ENCODE assay signal across 9 cellular contexts in genomic region chrX:42070866-42071265, GRCh38.
"Had no signal": no experiment of that assay in that cellular context is flagged by ENCODE, and none has a peak within 500 bp of the region (broad histone marks: within the 10 kb centered on the region; RNA-seq: fewer than 3 reads in every experiment).

No MANE protein-coding gene starts in this region.

- H3K4me3 ChIP-seq: HAP-1, K562 had no signal

- DNase-seq: GOT3, H7, HFFc6, KG1 had no signal

- H3K27ac ChIP-seq: HL-60 had no signal

- H3K9me3 ChIP-seq: HAP-1 had no signal

- H3K36me3 ChIP-seq: HAP-1 had no signal

- H3K4me1 ChIP-seq: HAP-1 had no signal

- ATAC-seq: HCT116, HepG2, K562 had no signal
